In genomic region chr16:78480588-78480987, GRCh38 we compare ENCODE assay signal across 1 cellular context.
A peak's percentile ranks its signal among the peaks of the same experiment; 100 is the strongest.
TF ChIP-seq lines count a peak whose summit lies in the region.

No MANE protein-coding gene starts in this region.

TF ChIP-seq in HepG2, 621 proteins besides CTCF, POLR2A, EP300 and RAD21 (continued from another document and continues in another):
- TF ChIP-seq GMEB1 (CRISPR knock-in tag; IDR thresholded peaks at IDR 0.05; ENCODE audit: borderline replicate concordance) = no peak
- TF ChIP-seq SSRP1 (CRISPR knock-in tag; IDR thresholded peaks at IDR 0.05) = 0 out of 2 replicates have a peak, but pooled peaks have one; percentile 40
- no peak for TF ChIP-seq ZMAT3 (CRISPR knock-in tag; conservative IDR thresholded peaks at IDR 0.05)
- TF ChIP-seq ZMYM2 (CRISPR knock-in tag; IDR thresholded peaks at IDR 0.05) = peak; percentile 65; the same call in 1 of the 2 replicates
- 0 out of 2 replicates have a peak, but pooled peaks have one; percentile 53 for TF ChIP-seq KDM4B (CRISPR knock-in tag; IDR thresholded peaks at IDR 0.05)
- peak; percentile 85 for TF ChIP-seq HOXA3 (CRISPR knock-in tag; IDR thresholded peaks at IDR 0.05)
- TF ChIP-seq MED1 (CRISPR knock-in tag; IDR thresholded peaks at IDR 0.05) = peak; percentile 73; the same call in 1 of the 2 replicates
- peak; percentile 74 for TF ChIP-seq SOX13 (IDR thresholded peaks at IDR 0.05)
- peak in 1 of 2 experiments; percentile 93; a peak in 2 of 4 replicates for TF ChIP-seq SOX13 (CRISPR knock-in tag; conservative IDR thresholded peaks at IDR 0.05 in 1 of 2, IDR thresholded peaks at IDR 0.05 in 1 of 2)
- no peak for TF ChIP-seq CREB1 (IDR thresholded peaks at IDR 0.05)
- peak; percentile 62 for TF ChIP-seq CREB1 (CRISPR knock-in tag; IDR thresholded peaks at IDR 0.05)
- no peak for TF ChIP-seq ZBTB39 (CRISPR knock-in tag; IDR thresholded peaks at IDR 0.05)
- TF ChIP-seq ZNF691 (CRISPR knock-in tag; IDR thresholded peaks at IDR 0.05; ENCODE audit: borderline replicate concordance, low read depth) = no peak
- TF ChIP-seq POLR2AphosphoS2 (IDR thresholded peaks at IDR 0.05; ENCODE audit: low read depth, low read length) = no peak
- 0 out of 2 replicates have a peak, but pooled peaks have one; percentile 33 for TF ChIP-seq KDM1A (CRISPR knock-in tag; IDR thresholded peaks at IDR 0.05)
- TF ChIP-seq KDM6A (CRISPR knock-in tag; IDR thresholded peaks at IDR 0.05; ENCODE audit: low read depth) = peak; percentile 77
- 0 out of 2 replicates have a peak, but pooled peaks have one; percentile 82 for TF ChIP-seq STAT6 (CRISPR knock-in tag; IDR thresholded peaks at IDR 0.05; ENCODE audit: borderline replicate concordance)
- TF ChIP-seq BCL6 (CRISPR knock-in tag; IDR thresholded peaks at IDR 0.05) = peak; percentile 71
- no peak for TF ChIP-seq ZSCAN31 (CRISPR knock-in tag; IDR thresholded peaks at IDR 0.05; ENCODE audit: low read depth)
- no peak for TF ChIP-seq TMF1 (CRISPR knock-in tag; IDR thresholded peaks at IDR 0.05; ENCODE audit: low read depth)
- TF ChIP-seq RAD51 (IDR thresholded peaks at IDR 0.05; ENCODE audit: borderline replicate concordance) = no peak
- no peak for TF ChIP-seq TFDP1 (CRISPR knock-in tag; IDR thresholded peaks at IDR 0.05; ENCODE audit: borderline replicate concordance)
- peak; percentile 70; the same call in 1 of the 2 replicates for TF ChIP-seq ZNF343 (CRISPR knock-in tag; IDR thresholded peaks at IDR 0.05)
- peak; percentile 63; the same call in 1 of the 2 replicates for TF ChIP-seq ESRRA (CRISPR knock-in tag; IDR thresholded peaks at IDR 0.05; ENCODE audit: low read depth)
- no peak for TF ChIP-seq KLF13 (CRISPR knock-in tag; IDR thresholded peaks at IDR 0.05)
- TF ChIP-seq ARHGAP35 (CRISPR knock-in tag; IDR thresholded peaks at IDR 0.05; ENCODE audit: borderline replicate concordance) = no peak
- TF ChIP-seq ATF4 (CRISPR knock-in tag; IDR thresholded peaks at IDR 0.05) = no peak
- no peak for TF ChIP-seq PREB (CRISPR knock-in tag; IDR thresholded peaks at IDR 0.05)
- no peak for TF ChIP-seq HIC2 (CRISPR knock-in tag; IDR thresholded peaks at IDR 0.05; ENCODE audit: low read depth)
- TF ChIP-seq ARID4A (CRISPR knock-in tag; IDR thresholded peaks at IDR 0.05; ENCODE audit: borderline replicate concordance) = no peak; the same call in 1 of the 2 replicates
- no peak for TF ChIP-seq ZNF704 (CRISPR knock-in tag; IDR thresholded peaks at IDR 0.05; ENCODE audit: borderline replicate concordance)
- peak; percentile 78 for TF ChIP-seq EHMT2 (IDR thresholded peaks at IDR 0.05; ENCODE audit: borderline replicate concordance, low read depth, low read length)
- TF ChIP-seq TBX2 (CRISPR knock-in tag; IDR thresholded peaks at IDR 0.05; ENCODE audit: borderline replicate concordance) = 0 out of 2 replicates have a peak, but pooled peaks have one; percentile 26
- TF ChIP-seq ZKSCAN5 (CRISPR knock-in tag; IDR thresholded peaks at IDR 0.05) = no peak
- TF ChIP-seq ZSCAN22 (CRISPR knock-in tag; IDR thresholded peaks at IDR 0.05) = no peak
- TF ChIP-seq MLXIP (CRISPR knock-in tag; IDR thresholded peaks at IDR 0.05; ENCODE audit: borderline replicate concordance) = no peak
